Comparison of ENCODE assay signal across 23 cellular contexts in the genomic region with DNA sequence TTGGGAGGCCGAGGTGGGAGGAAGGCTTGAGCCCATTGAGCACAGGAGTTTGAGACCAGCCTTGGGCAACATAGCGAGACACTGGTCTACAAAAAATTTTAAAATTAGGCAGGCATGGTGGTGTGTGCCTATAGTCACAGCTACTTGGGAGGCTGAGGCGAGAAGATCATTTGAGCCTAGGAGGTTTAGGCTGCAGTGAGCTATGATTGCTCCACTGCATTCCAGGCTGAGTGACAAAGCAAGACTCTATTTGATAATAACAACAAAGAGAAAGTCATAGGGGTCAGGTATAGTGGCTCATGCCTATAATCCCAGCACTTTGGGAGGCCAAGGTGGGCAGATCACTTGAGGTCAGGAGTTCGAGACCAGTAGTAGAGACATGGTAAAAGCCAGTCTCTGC. TPM values are rescaled to one million over a fixed set of nuclear protein-coding genes. Genes with fewer than 3 reads are reported as not detected.
DNase-seq lines count a peak whose midpoint lies in the region; ATAC-seq, FAIRE-seq and TF ChIP-seq lines count a peak whose summit lies in the region.
"Had no signal": no experiment of that assay in that cellular context is flagged by ENCODE, and none has a peak within 500 bp of the region (broad histone marks: within the 10 kb centered on the region; RNA-seq: fewer than 3 reads in every experiment).

No MANE protein-coding gene starts in this region.

- 93% methylated on average over 2 of the region's 4 CpGs; no CpG with 5 or more reads in 1 of the 2 experiments for WGBS in IMR-90 (ENCODE audit: extremely low coverage in 2 of 2, insufficient read length in 1 of 2), 2 experiments

- FAIRE-seq in bronchial epithelial cell (lab: Jason Lieb, UNC), result no peak
- FAIRE-seq: HepG2, small intestine, TTC549 had no signal

- H3K27ac ChIP-seq in CD8-positive, alpha-beta memory T cell (ENCODE audit: low read depth, low read length), result no peak overlapping the region
- H3K27ac ChIP-seq in IMR-90 (ENCODE audit: insufficient read depth, low read length), result peak overlapping the region; percentile 31; the same call in 1 of the 2 replicates
- H3K27ac ChIP-seq: breast epithelium, SJCRH30, upper lobe of left lung had no signal

- no peaks in the 10 kb centered on the region for H3K9me3 ChIP-seq in CD8-positive, alpha-beta memory T cell (ENCODE audit: low read length)
- H3K9me3 ChIP-seq in IMR-90 (ENCODE audit: control insufficient read depth, insufficient read depth, low read length), result no peaks in the 10 kb centered on the region
- H3K9me3 ChIP-seq: breast epithelium, SJCRH30, upper lobe of left lung had no signal

- H3K27ac Mint-ChIP-seq in CD8-positive, alpha-beta memory T cell, result peak overlapping the region in 6 of 8 donors; percentile 13 to 80 (median 63)
- peak overlapping the region; percentile 54 for H3K27ac Mint-ChIP-seq in neural crest cell (ENCODE audit: unreplicated experiment)

- H3K4me1 ChIP-seq in CD8-positive, alpha-beta memory T cell (ENCODE audit: insufficient read depth, low read length), result peaks cover 38% of the 10 kb centered on the region
- H3K4me1 ChIP-seq in IMR-90 (ENCODE audit: control insufficient read depth, insufficient read depth, low read length), result peaks cover 19% of the 10 kb centered on the region

- intact Hi-C loops in IMR-90 (cut with micrococcal nuclease), result no loop called here

- peak overlapping the region; percentile 25; the same call in 1 of the 2 replicates for H4K91ac ChIP-seq in IMR-90 (ENCODE audit: insufficient read depth, low read depth, low read length)

- H2BK20ac ChIP-seq in IMR-90 (ENCODE audit: low read depth, low read length), result peak overlapping the region; percentile 69

- H3K14ac ChIP-seq in IMR-90 (replicated peaks; ENCODE audit: low read depth, low read length), result peak overlapping the region; percentile 40; the same call in 1 of the 2 replicates

- POLR2A ChIA-PET in CD8-positive, alpha-beta memory T cell (lab: Charles Lee), result no interaction called here
- POLR2A ChIA-PET in IMR-90 (lab: Charles Lee; ENCODE audit: unreplicated experiment), result no interaction called here

- CTCF ChIA-PET in CD8-positive, alpha-beta memory T cell (lab: Charles Lee), result interaction anchor here (2.0 to 5.2 kb wide), 2 partner anchors 17 to 24 kb away, joined by 7 to 19 read pairs; no protein-coding TSS in a partner anchor
- CTCF ChIA-PET in IMR-90 (lab: Yijun Ruan, JAX), result no interaction called here

- no peaks in the 10 kb centered on the region for H3K27me3 ChIP-seq in CD8-positive, alpha-beta memory T cell (ENCODE audit: insufficient read depth, low read length, poor library complexity, severe bottlenecking)
- no peaks in the 10 kb centered on the region for H3K27me3 ChIP-seq in IMR-90 (ENCODE audit: control insufficient read depth, insufficient read depth, low read length)
- H3K27me3 ChIP-seq in bronchial epithelial cell (ENCODE audit: control insufficient read depth, insufficient read depth, low read length), result no peaks in the 10 kb centered on the region
- H3K27me3 ChIP-seq: breast epithelium, SJCRH30, upper lobe of left lung had no signal

- TF ChIP-seq RAD21 in IMR-90 (IDR thresholded peaks at IDR 0.05; ENCODE audit: low read length), result no peak

- no TSS peak for BruUV-seq in IMR-90 (replicated peaks; lab: Mats Ljungman, UMichigan)

- H3K18ac ChIP-seq in IMR-90 (ENCODE audit: low read depth, low read length), result peak overlapping the region; percentile 25; the same call in 1 of the 2 replicates

- ATAC-seq in IMR-90 (ENCODE audit: low read depth), result no peak
- ATAC-seq: HepG2 had no signal

- H4K20me1 ChIP-seq in IMR-90 (ENCODE audit: insufficient read depth, low read length), result peaks cover 5% of the 10 kb centered on the region; the same call in 1 of the 2 replicates

- H2AFZ ChIP-seq in IMR-90 (replicated peaks; ENCODE audit: low read length, poor library complexity), result no peak overlapping the region

- H2BK120ac ChIP-seq in IMR-90 (ENCODE audit: low read depth, low read length), result peak overlapping the region; percentile 41; the same call in 1 of the 2 replicates

- H2AK9ac ChIP-seq in IMR-90 (replicated peaks; ENCODE audit: low read depth, low read length, poor library complexity), result no peak overlapping the region

- H3K9ac ChIP-seq in IMR-90 (ENCODE audit: low read depth, low read length), result no peak overlapping the region

- TF ChIP-seq CTCF in IMR-90 (conservative IDR thresholded peaks at IDR 0.05; ENCODE audit: low read depth, low read length) (no peak), bronchial epithelial cell (IDR thresholded peaks at IDR 0.05; ENCODE audit: insufficient read depth, low read length, severe bottlenecking) (no peak), neural crest cell (conservative IDR thresholded peaks at IDR 0.05) (no peak)

- dilution Hi-C loops in IMR-90 (cut with HindIII; ENCODE audit: low sequenced_read_pairs, unreplicated experiment), result no loop called here

- H2BK15ac ChIP-seq in IMR-90 (ENCODE audit: low read depth, low read length), result peak overlapping the region; percentile 7; the same call in 1 of the 3 replicates

- H3K4ac ChIP-seq in IMR-90 (ENCODE audit: low read depth, low read length), result peak overlapping the region; percentile 28; the same call in 1 of the 2 replicates

- H3K79me1 ChIP-seq in IMR-90 (ENCODE audit: low read depth in 1 of 2, low read length in 2 of 2), result peaks cover 48 to 74% of the 10 kb centered on the region in 2 experiments

- no peaks in the 10 kb centered on the region for H3K9me3 Mint-ChIP-seq in CD8-positive, alpha-beta memory T cell
- no peaks in the 10 kb centered on the region for H3K9me3 Mint-ChIP-seq in neural crest cell

- H3K4me3 Mint-ChIP-seq in CD8-positive, alpha-beta memory T cell, result no peak overlapping the region
- no peak overlapping the region for H3K4me3 Mint-ChIP-seq in neural crest cell

- no peak overlapping the region for H3K4me3 ChIP-seq in CD8-positive, alpha-beta memory T cell (ENCODE audit: low read length)
- H3K4me3 ChIP-seq in IMR-90 (ENCODE audit: insufficient read depth, low read depth, low read length) (no peak overlapping the region), bronchial epithelial cell (ENCODE audit: low read depth, low read length) (no peak overlapping the region)
- H3K4me3 ChIP-seq: breast epithelium, SJCRH30, upper lobe of left lung had no signal

- in situ Hi-C loops in IMR-90 (cut with MboI; ENCODE audit: low sequenced_read_pairs), result no loop called here

- H3K36me3 Mint-ChIP-seq in CD8-positive, alpha-beta memory T cell, result peaks cover 0 to 38% (median 2%) of the 10 kb centered on the region in 3 donors
- H3K36me3 Mint-ChIP-seq in neural crest cell (ENCODE audit: low read depth), result no peaks in the 10 kb centered on the region

- peak overlapping the region; percentile 17; the same call in 1 of the 2 replicates for H4K5ac ChIP-seq in IMR-90 (ENCODE audit: low read depth, low read length)

- H4K8ac ChIP-seq in IMR-90 (ENCODE audit: low read depth in 2 of 2, low read length in 2 of 2), result peak overlapping the region in 1 of 2 experiments; percentile 4; a peak in 1 of 4 replicates

- no peaks in the 10 kb centered on the region for H3K27me3 Mint-ChIP-seq in CD8-positive, alpha-beta memory T cell
- no peaks in the 10 kb centered on the region for H3K27me3 Mint-ChIP-seq in neural crest cell (ENCODE audit: low read depth)

- TF ChIP-seq POLR2A in IMR-90 (IDR thresholded peaks at IDR 0.05; ENCODE audit: low read depth, low read length), result no peak

- H2BK5ac ChIP-seq in IMR-90 (ENCODE audit: low read depth, low read length, poor library complexity, severe bottlenecking), result peak overlapping the region; percentile 59

- no peak for DNase-seq in CD8-positive, alpha-beta memory T cell
- no peak for DNase-seq in IMR-90
- peak; percentile 30 for DNase-seq in bronchial epithelial cell (ENCODE audit: low read depth)
- no peak for DNase-seq in neural crest cell (ENCODE audit: low read depth, low spot score)
- no peak for DNase-seq in NCI-H345 treated with DMSO at 0.1 percent for 48 hours (lab: John Stamatoyannopoulos, UW; ENCODE audit: unreplicated experiment)
- DNase-seq in NCI-H2227 treated with DMSO at 0.1 percent for 48 hours (lab: John Stamatoyannopoulos, UW), result no peak
- no peak for DNase-seq in Ammon's horn (ENCODE audit: low spot score)
- DNase-seq: activated CD8-positive, alpha-beta memory T cell treated with anti-CD3 and anti-CD28 coated beads for 24 hours; activated gamma-delta T cell; DMS53; effector CD8-positive, alpha-beta T cell; hippocampal formation; kidney glomerular epithelial cell; NCI-H2029; NCI-H510A treated with DMSO at 0.1 percent for 48 hours; posterior cingulate gyrus; SJCRH30; small intestine; upper lobe of left lung had no signal

- peak overlapping the region; percentile 3; the same call in 1 of the 2 replicates for H2AK5ac ChIP-seq in IMR-90 (ENCODE audit: low read depth, low read length)

- peaks cover 21% of the 10 kb centered on the region for H3K9me1 ChIP-seq in IMR-90 (ENCODE audit: insufficient read depth, low read length)

- peaks cover 38 to 64% (median 59%) of the 10 kb centered on the region in 3 donors for H3K4me1 Mint-ChIP-seq in CD8-positive, alpha-beta memory T cell
- peaks cover 12% of the 10 kb centered on the region for H3K4me1 Mint-ChIP-seq in neural crest cell

- peaks cover 6% of the 10 kb centered on the region for H3K36me3 ChIP-seq in CD8-positive, alpha-beta memory T cell (ENCODE audit: insufficient read depth, low read length)
- H3K36me3 ChIP-seq in IMR-90 (ENCODE audit: control insufficient read depth, insufficient read depth, low read length) (peaks cover 2% of the 10 kb centered on the region; the same call in 1 of the 2 replicates), bronchial epithelial cell (ENCODE audit: control insufficient read depth, insufficient read depth, low read length) (no peaks in the 10 kb centered on the region)
- H3K36me3 ChIP-seq: breast epithelium, SJCRH30, upper lobe of left lung had no signal

- no peak overlapping the region for H3K56ac ChIP-seq in IMR-90 (ENCODE audit: extremely low read depth, insufficient read depth, low read length)

- H3K4me2 ChIP-seq in IMR-90 (ENCODE audit: low read depth, low read length), result no peak overlapping the region

- peak overlapping the region; percentile 52; the same call in 1 of the 2 replicates for H3K23ac ChIP-seq in IMR-90 (ENCODE audit: low read depth, low read length)

RNA-seq across cellular contexts. Expression of gene SLC44A2, which starts 4.6 kb away (rescaled TPM):
- total RNA-seq in CD8-positive, alpha-beta memory T cell, result 10 to 100 TPM; 70.5 to 88.2 TPM
- 285 TPM for polyA plus RNA-seq in CD8-positive, alpha-beta memory T cell
- total RNA-seq in IMR-90 (2012; rRNA removed), result 25.8 and 28.5 TPM in 2 replicates
- polyA plus RNA-seq in IMR-90 (2012; rRNA removed), result 62.1 and 62.9 TPM in 2 replicates
- 44.2 and 47.4 TPM in 2 replicates for polyA plus RNA-seq in IMR-90 (2012; cell fraction: cytosol; rRNA removed)
- polyA plus RNA-seq in IMR-90 (2012; cell fraction: nucleus; rRNA removed; ENCODE audit: low replicate concordance), result 90.2 and 94.3 TPM in 2 replicates
- 18.7 and 36.0 TPM in 2 replicates for total RNA-seq in bronchial epithelial cell
- total RNA-seq in neural crest cell, result 94.5 and 99.5 TPM in 2 replicates

RNA-seq across cellular contexts. Expression of gene ILF3, which starts 33.4 kb away (rescaled TPM):
- total RNA-seq in CD8-positive, alpha-beta memory T cell, result 100 to 1,000 TPM; 471 to 475 TPM
- 100.0 TPM for polyA plus RNA-seq in CD8-positive, alpha-beta memory T cell
- total RNA-seq in IMR-90 (2012; rRNA removed) (95.3 and 120 TPM in 2 replicates), bronchial epithelial cell (85.8 and 97.4 TPM in 2 replicates), neural crest cell (848 and 861 TPM in 2 replicates)
- 155 and 166 TPM in 2 replicates for polyA plus RNA-seq in IMR-90 (2012; rRNA removed)
- 86.0 and 97.7 TPM in 2 replicates for polyA plus RNA-seq in IMR-90 (2012; cell fraction: cytosol; rRNA removed)
- polyA plus RNA-seq in IMR-90 (2012; cell fraction: nucleus; rRNA removed; ENCODE audit: low replicate concordance), result 521 and 599 TPM in 2 replicates

RNA-seq across cellular contexts. Expression of gene AP1M2, which starts 33.7 kb away (rescaled TPM):
- total RNA-seq in CD8-positive, alpha-beta memory T cell, result not detected
- polyA plus RNA-seq in CD8-positive, alpha-beta memory T cell, result not detected
- total RNA-seq in IMR-90 (2012; rRNA removed), result not detected in 2 replicates
- polyA plus RNA-seq in IMR-90 (2012; rRNA removed), result 0.17 and 0.37 TPM in 2 replicates
- 0.22 and 0.26 TPM in 2 replicates for polyA plus RNA-seq in IMR-90 (2012; cell fraction: cytosol; rRNA removed)
- 0.25 TPM in 1 of 2 replicates, not detected in the other for polyA plus RNA-seq in IMR-90 (2012; cell fraction: nucleus; rRNA removed; ENCODE audit: low replicate concordance)
- total RNA-seq in bronchial epithelial cell, result 114 and 135 TPM in 2 replicates
- not detected in 2 replicates for total RNA-seq in neural crest cell
- polyA plus RNA-seq: BJ had no signal

RNA-seq across cellular contexts. Expression of gene CDKN2D, which starts 52.0 kb away (rescaled TPM):
- 10 to 100 TPM; 22.2 to 23.1 TPM for total RNA-seq in CD8-positive, alpha-beta memory T cell
- 176 TPM for polyA plus RNA-seq in CD8-positive, alpha-beta memory T cell
- total RNA-seq in IMR-90 (2012; rRNA removed) (3.6 and 3.9 TPM in 2 replicates), bronchial epithelial cell (6.6 and 13.3 TPM in 2 replicates), neural crest cell (8.7 and 9.5 TPM in 2 replicates)
- polyA plus RNA-seq in IMR-90 (2012; rRNA removed), result 8.5 and 9.3 TPM in 2 replicates
- polyA plus RNA-seq in IMR-90 (2012; cell fraction: cytosol; rRNA removed), result 3.6 and 11.0 TPM in 2 replicates
- 3.6 and 5.5 TPM in 2 replicates for polyA plus RNA-seq in IMR-90 (2012; cell fraction: nucleus; rRNA removed; ENCODE audit: low replicate concordance)

RNA-seq across cellular contexts. Expression of gene KRI1, which starts 55.0 kb away (rescaled TPM):
- 10 to 100 TPM; 61.6 to 64.5 TPM for total RNA-seq in CD8-positive, alpha-beta memory T cell
- 45.7 TPM for polyA plus RNA-seq in CD8-positive, alpha-beta memory T cell
- total RNA-seq in IMR-90 (2012; rRNA removed) (5.7 and 7.8 TPM in 2 replicates), bronchial epithelial cell (8.2 and 11.0 TPM in 2 replicates), neural crest cell (41.2 and 42.5 TPM in 2 replicates)
- 12.9 and 13.3 TPM in 2 replicates for polyA plus RNA-seq in IMR-90 (2012; rRNA removed)
- polyA plus RNA-seq in IMR-90 (2012; cell fraction: cytosol; rRNA removed), result 7.1 and 11.1 TPM in 2 replicates
- 50.6 and 58.6 TPM in 2 replicates for polyA plus RNA-seq in IMR-90 (2012; cell fraction: nucleus; rRNA removed; ENCODE audit: low replicate concordance)

Comparison
In these comparisons a context has a peak if more than half of its experiments do, and no peak if none do; other contexts are left out.
1. RNA of gene AP1M2, which starts 33.7 kb away (total RNA-seq): 114 to 135 TPM in bronchial epithelial cell; not detected in neural crest cell, not detected in CD8-positive, alpha-beta memory T cell and not detected in IMR-90; every median in the first group is over 10 times any median in the second.